Comparison of ENCODE assay signal across 8 cellular contexts in the genomic region with DNA sequence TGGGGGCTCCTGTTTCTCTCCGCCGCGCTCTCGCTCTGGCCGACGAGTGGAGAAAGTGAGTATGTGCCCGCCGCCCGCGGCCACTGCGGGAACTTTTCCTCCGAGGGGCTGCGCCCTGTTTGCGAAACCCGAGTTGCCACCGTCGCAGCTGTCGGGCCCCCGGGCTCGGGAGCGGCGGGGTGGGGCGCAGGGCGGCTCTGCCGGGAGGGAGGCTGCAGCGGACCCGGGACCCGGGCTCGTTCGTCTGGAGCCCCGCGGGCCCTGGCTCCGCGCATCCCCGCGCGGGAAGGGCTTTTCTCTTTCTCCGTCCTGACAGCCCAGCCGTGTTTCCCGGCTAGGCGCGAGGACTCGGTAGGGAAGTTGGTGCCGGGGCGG. TPM values are rescaled to one million over a fixed set of nuclear protein-coding genes. Genes with fewer than 3 reads are reported as not detected.
A peak's percentile ranks its signal among the peaks of the same experiment; 100 is the strongest.
DNase-seq lines count a peak whose midpoint lies in the region; ATAC-seq and TF ChIP-seq lines count a peak whose summit lies in the region.

No MANE protein-coding gene starts in this region.

- TF ChIP-seq CTCF in WTC11 (IDR thresholded peaks at IDR 0.05) = no peak
- TF ChIP-seq CTCF in coronary artery (IDR thresholded peaks at IDR 0.05) = no peak
- TF ChIP-seq CTCF in lower leg skin (IDR thresholded peaks at IDR 0.05) = no peak

- H3K4me3 ChIP-seq in coronary artery (peak overlapping the region; percentile 91), lower leg skin (ENCODE audit: low read depth, poor library complexity, severe bottlenecking) (peak overlapping the region; percentile 65)

- peak overlapping the region; percentile 68 for H3K4me3 Mint-ChIP-seq in WTC11

- 1% methylated on average over 24 to 33 of the region's 45 CpGs for WGBS in lower leg skin, 2 donors

- H3K27ac Mint-ChIP-seq in WTC11 = no peak overlapping the region

- H3K9me3 Mint-ChIP-seq in WTC11 = no peaks in the 10 kb centered on the region

- H3K36me3 Mint-ChIP-seq in WTC11 = no peaks in the 10 kb centered on the region

- TF ChIP-seq POLR2A in lower leg skin (IDR thresholded peaks at IDR 0.05) = no peak

- DNase-seq in SIG-M5 treated with dmso at 0.1 percent for 504 hours (lab: John Stamatoyannopoulos, UW; ENCODE audit: unreplicated experiment) (peak; percentile 50), SIG-M5 (lab: John Stamatoyannopoulos, UW) (no peak), WTC11 (ENCODE audit: low spot score) (no peak), coronary artery (ENCODE audit: low spot score) (peak; percentile 79), lower leg skin (ENCODE audit: low spot score in 2 of 2) (peak in 1 of 2 donors; percentile 92), NCI-H1105 (lab: John Stamatoyannopoulos, UW) (no peak), SHP77 (lab: John Stamatoyannopoulos, UW) (no peak)
- DNase-seq in stimulated activated CD8-positive, alpha-beta memory T cell treated with anti-CD3 and anti-CD28 coated beads, Interleukin-15, amount 100 ng/mL, for 4 hours (ENCODE audit: low read depth in 2 of 2) = peak; percentile 10 to 36

- intact Hi-C loops in lower leg skin (cut with DNase I; ENCODE audit: low total_unique reads) = loop anchor here (10.0 kb wide), 1 partner anchor 125 kb away; no protein-coding TSS in a partner anchor

- POLR2A ChIA-PET in WTC11 (lab: Charles Lee) = interaction anchor here (0.7 kb wide), 1 partner anchor 38 kb away, joined by 3 read pairs; no protein-coding TSS in a partner anchor

- no peak for ATAC-seq in WTC11

- peak overlapping the region; percentile 96 to 98 for H3K27ac ChIP-seq in coronary artery

- no peaks in the 10 kb centered on the region; the same call in 1 of the 2 replicates for H3K27me3 Mint-ChIP-seq in WTC11 (ENCODE audit: low read depth)

- peaks cover 37% of the 10 kb centered on the region for H3K4me1 Mint-ChIP-seq in WTC11

- CTCF ChIA-PET in WTC11 (lab: Charles Lee) = interaction anchor here (0.8 to 3.5 kb wide), 2 partner anchors 9 to 130 kb away, joined by 3 to 33 read pairs; no protein-coding TSS in a partner anchor

TF ChIP-seq in WTC11, 78 proteins besides CTCF, POLR2A, EP300 and RAD21:
- no peak for TF ChIP-seq PRRX2 (CRISPR knock-in tag; IDR thresholded peaks at IDR 0.05)
- TF ChIP-seq, protein P1, sequence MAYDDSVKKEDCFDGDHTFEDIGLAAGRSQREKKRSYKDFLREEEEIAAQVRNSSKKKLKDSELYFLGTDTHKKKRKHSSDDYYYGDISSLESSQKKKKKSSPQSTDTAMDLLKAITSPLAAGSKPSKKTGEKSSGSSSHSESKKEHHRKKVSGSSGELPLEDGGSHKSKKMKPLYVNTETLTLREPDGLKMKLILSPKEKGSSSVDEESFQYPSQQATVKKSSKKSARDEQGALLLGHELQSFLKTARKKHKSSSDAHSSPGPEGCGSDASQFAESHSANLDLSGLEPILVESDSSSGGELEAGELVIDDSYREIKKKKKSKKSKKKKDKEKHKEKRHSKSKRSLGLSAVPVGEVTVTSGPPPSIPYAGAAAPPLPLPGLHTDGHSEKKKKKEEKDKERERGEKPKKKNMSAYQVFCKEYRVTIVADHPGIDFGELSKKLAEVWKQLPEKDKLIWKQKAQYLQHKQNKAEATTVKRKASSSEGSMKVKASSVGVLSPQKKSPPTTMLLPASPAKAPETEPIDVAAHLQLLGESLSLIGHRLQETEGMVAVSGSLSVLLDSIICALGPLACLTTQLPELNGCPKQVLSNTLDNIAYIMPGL (CRISPR knock-in tag; IDR thresholded peaks at IDR 0.05) = peak; percentile 30; the same call in 1 of the 2 replicates
- TF ChIP-seq E2F1 (CRISPR knock-in tag; IDR thresholded peaks at IDR 0.05) = no peak
- TF ChIP-seq, protein P2, sequence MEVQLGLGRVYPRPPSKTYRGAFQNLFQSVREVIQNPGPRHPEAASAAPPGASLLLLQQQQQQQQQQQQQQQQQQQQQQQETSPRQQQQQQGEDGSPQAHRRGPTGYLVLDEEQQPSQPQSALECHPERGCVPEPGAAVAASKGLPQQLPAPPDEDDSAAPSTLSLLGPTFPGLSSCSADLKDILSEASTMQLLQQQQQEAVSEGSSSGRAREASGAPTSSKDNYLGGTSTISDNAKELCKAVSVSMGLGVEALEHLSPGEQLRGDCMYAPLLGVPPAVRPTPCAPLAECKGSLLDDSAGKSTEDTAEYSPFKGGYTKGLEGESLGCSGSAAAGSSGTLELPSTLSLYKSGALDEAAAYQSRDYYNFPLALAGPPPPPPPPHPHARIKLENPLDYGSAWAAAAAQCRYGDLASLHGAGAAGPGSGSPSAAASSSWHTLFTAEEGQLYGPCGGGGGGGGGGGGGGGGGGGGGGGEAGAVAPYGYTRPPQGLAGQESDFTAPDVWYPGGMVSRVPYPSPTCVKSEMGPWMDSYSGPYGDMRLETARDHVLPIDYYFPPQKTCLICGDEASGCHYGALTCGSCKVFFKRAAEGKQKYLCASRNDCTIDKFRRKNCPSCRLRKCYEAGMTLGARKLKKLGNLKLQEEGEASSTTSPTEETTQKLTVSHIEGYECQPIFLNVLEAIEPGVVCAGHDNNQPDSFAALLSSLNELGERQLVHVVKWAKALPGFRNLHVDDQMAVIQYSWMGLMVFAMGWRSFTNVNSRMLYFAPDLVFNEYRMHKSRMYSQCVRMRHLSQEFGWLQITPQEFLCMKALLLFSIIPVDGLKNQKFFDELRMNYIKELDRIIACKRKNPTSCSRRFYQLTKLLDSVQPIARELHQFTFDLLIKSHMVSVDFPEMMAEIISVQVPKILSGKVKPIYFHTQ (CRISPR knock-in tag; IDR thresholded peaks at IDR 0.05) = no peak
- 0 out of 2 replicates have a peak, but pooled peaks have one; percentile 8 for TF ChIP-seq AFF4 (CRISPR knock-in tag; IDR thresholded peaks at IDR 0.05; ENCODE audit: borderline replicate concordance)
- TF ChIP-seq SP1 (CRISPR knock-in tag; conservative IDR thresholded peaks at IDR 0.05) = 0 out of 2 replicates have a peak, but pooled peaks have one; percentile 11
- TF ChIP-seq, protein P3, sequence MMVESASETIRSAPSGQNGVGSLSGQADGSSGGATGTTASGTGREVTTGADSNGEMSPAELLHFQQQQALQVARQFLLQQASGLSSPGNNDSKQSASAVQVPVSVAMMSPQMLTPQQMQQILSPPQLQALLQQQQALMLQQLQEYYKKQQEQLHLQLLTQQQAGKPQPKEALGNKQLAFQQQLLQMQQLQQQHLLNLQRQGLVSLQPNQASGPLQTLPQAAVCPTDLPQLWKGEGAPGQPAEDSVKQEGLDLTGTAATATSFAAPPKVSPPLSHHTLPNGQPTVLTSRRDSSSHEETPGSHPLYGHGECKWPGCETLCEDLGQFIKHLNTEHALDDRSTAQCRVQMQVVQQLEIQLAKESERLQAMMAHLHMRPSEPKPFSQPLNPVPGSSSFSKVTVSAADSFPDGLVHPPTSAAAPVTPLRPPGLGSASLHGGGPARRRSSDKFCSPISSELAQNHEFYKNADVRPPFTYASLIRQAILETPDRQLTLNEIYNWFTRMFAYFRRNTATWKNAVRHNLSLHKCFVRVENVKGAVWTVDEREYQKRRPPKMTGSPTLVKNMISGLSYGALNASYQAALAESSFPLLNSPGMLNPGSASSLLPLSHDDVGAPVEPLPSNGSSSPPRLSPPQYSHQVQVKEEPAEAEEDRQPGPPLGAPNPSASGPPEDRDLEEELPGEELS (CRISPR knock-in tag; IDR thresholded peaks at IDR 0.05) = 0 out of 2 replicates have a peak, but pooled peaks have one; percentile 7

RNA-seq across cellular contexts. Expression of gene IGF1R, which starts 1.3 kb away (rescaled TPM):
- total RNA-seq in WTC11 (2021) (116 to 125 TPM (median 120 TPM) in 3 replicates), lower leg skin (100 to 1,000 TPM in 1 of 4 donors, 10 to 100 TPM in 3; 59.6 to 172 (median 88.5) TPM)

Comparison
In these comparisons a context has a peak if more than half of its experiments do, and no peak if none do; other contexts are left out.
1. DNase-seq: peak in SIG-M5 treated with dmso at 0.1 percent for 504 hours (single experiment), coronary artery (single experiment) and stimulated activated CD8-positive, alpha-beta memory T cell treated with anti-CD3 and anti-CD28 coated beads, Interleukin-15, amount 100 ng/mL, for 4 hours (2 of 2); none in SIG-M5 (single experiment), WTC11 (single experiment), NCI-H1105 (single experiment) and SHP77 (0 of 2).